7 cellular contexts compared by ENCODE assay signal in genomic region chr4:91257721-91258120, GRCh38.
"Had no signal": no experiment of that assay in that cellular context is flagged by ENCODE, and none has a peak within 500 bp of the region (broad histone marks: within the 10 kb centered on the region; RNA-seq: fewer than 3 reads in every experiment).

No MANE protein-coding gene starts in this region.

- DNase-seq: H9, HCEC 1CT, IMR-90, KG1 had no signal

- H3K27ac ChIP-seq: HL-60 had no signal

- H3K4me3 ChIP-seq: GM23338, K562 had no signal

- ATAC-seq: GM23338, K562 had no signal
